ENCODE assay signal across 27 cellular contexts in genomic region chr11:118752654-118753053, GRCh38.
"Had no signal": no experiment of that assay in that cellular context is flagged by ENCODE, and none has a peak within 500 bp of the region (broad histone marks: within the 10 kb centered on the region; RNA-seq: fewer than 3 reads in every experiment).

No MANE protein-coding gene starts in this region.

- H3K4me3 Mint-ChIP-seq: mesothelial cell of epicardium; naive thymus-derived CD4-positive, alpha-beta T cell; nephron; neural crest cell; stimulated activated effector memory CD8-positive, alpha-beta T cell treated with anti-CD3 and anti-CD28 coated beads, Interleukin-12 subunit alpha, Interleukin-12 subunit beta, amount 100 ng/mL, for 72 hours had no signal

- H3K27ac ChIP-seq: left ventricle myocardium inferior, pancreas, prostate gland, sigmoid colon, spleen, stomach, testis, thyroid gland, transverse colon, upper lobe of left lung, vagina had no signal

- H3K9me3 ChIP-seq: left ventricle myocardium inferior, mucosa of descending colon, pancreas, prostate gland, sigmoid colon, spleen, stomach, testis, thyroid gland, transverse colon, upper lobe of left lung, vagina had no signal

- H3K9me3 Mint-ChIP-seq: mesothelial cell of epicardium; naive thymus-derived CD4-positive, alpha-beta T cell; nephron; neural crest cell; stimulated activated effector memory CD8-positive, alpha-beta T cell treated with anti-CD3 and anti-CD28 coated beads, Interleukin-12 subunit alpha, Interleukin-12 subunit beta, amount 100 ng/mL, for 72 hours had no signal

- FAIRE-seq: pancreas, small intestine had no signal

- H3K4me3 ChIP-seq: left ventricle myocardium inferior, lung, mucosa of descending colon, pancreas, prostate gland, sigmoid colon, spleen, stomach, testis, thyroid gland, transverse colon, upper lobe of left lung, vagina had no signal

- ATAC-seq: mucosa of descending colon; naive thymus-derived CD4-positive, alpha-beta T cell; right cardiac atrium; stimulated activated effector memory CD8-positive, alpha-beta T cell treated with anti-CD3 and anti-CD28 coated beads, Interleukin-12 subunit alpha, Interleukin-12 subunit beta, amount 100 ng/mL, for 72 hours had no signal

- H3K27me3 ChIP-seq: pancreas, sigmoid colon, spleen, stomach, testis, thyroid gland, transverse colon, upper lobe of left lung, vagina had no signal

- H3K4me1 Mint-ChIP-seq: stimulated activated effector memory CD8-positive, alpha-beta T cell treated with anti-CD3 and anti-CD28 coated beads, Interleukin-12 subunit alpha, Interleukin-12 subunit beta, amount 100 ng/mL, for 72 hours had no signal

- H3K27me3 Mint-ChIP-seq: naive thymus-derived CD4-positive, alpha-beta T cell had no signal

- DNase-seq: islet precursor cell; left ventricle myocardium inferior; mesendoderm; mucosa of descending colon; naive thymus-derived CD4-positive, alpha-beta T cell; nucleus accumbens; pancreas; posterior cingulate gyrus; retina; sigmoid colon; small intestine; spleen; stimulated activated CD4-positive, alpha-beta T cell treated with anti-CD3 and anti-CD28 coated beads, Interleukin-4, amount 100 ng/mL, for 24 hours; stimulated activated naive CD4-positive, alpha-beta T cell; stomach; testis; thyroid gland; transverse colon; upper lobe of left lung had no signal

- H3K4me1 ChIP-seq: pancreas, prostate gland, transverse colon had no signal
